11 cellular contexts compared by ENCODE assay signal in the genomic region with DNA sequence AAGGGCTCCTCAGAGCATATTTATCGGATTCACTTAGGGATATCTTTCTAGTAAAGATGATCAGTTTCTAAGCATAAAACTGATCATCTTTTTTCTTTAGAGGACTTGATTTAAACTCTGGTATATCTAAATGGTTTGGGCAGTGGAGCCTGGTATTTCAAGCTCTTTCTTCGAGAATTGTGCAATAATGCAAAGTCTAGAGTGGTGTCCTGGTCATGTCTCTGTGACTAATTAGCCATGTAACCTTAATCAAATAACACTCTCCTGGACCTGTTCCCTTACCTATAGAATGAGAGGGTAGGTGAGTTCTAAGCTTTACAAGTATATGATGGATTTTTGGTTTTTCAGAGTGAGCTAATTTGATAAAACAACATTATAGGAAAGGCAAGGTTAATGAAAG.
DNase-seq lines count a peak whose midpoint lies in the region; ATAC-seq, FAIRE-seq and TF ChIP-seq lines count a peak whose summit lies in the region.
"Had no signal": no experiment of that assay in that cellular context is flagged by ENCODE, and none has a peak within 500 bp of the region (broad histone marks: within the 10 kb centered on the region; RNA-seq: fewer than 3 reads in every experiment).

No MANE protein-coding gene starts in this region.

- no peak overlapping the region for H2AFZ ChIP-seq in HepG2 (ENCODE audit: low read length)

- peak; percentile 78 for ATAC-seq in HepG2
- ATAC-seq: CD8-positive, alpha-beta T cell had no signal

- H3K27me3 ChIP-seq in bronchial epithelial cell (ENCODE audit: control insufficient read depth, insufficient read depth, low read length) (no peaks in the 10 kb centered on the region), HepG2 (ENCODE audit: control insufficient read depth in 1 of 2, insufficient read depth in 2 of 2, low read length in 2 of 2) (no peaks in the 10 kb centered on the region)

- peaks cover 74% of the 10 kb centered on the region for H3K4me1 ChIP-seq in HepG2 (ENCODE audit: insufficient read depth, low read length)
- H3K4me1 ChIP-seq: HAP-1 had no signal

- TF ChIP-seq CTCF in bronchial epithelial cell (IDR thresholded peaks at IDR 0.05; ENCODE audit: insufficient read depth, low read length, severe bottlenecking) = no peak
- no peak for TF ChIP-seq CTCF in HepG2 (CRISPR knock-in tag; IDR thresholded peaks at IDR 0.05)

- no peak overlapping the region; the same call in 1 of the 2 replicates for H3K4me2 ChIP-seq in HepG2 (ENCODE audit: low read depth, low read length)

- POLR2A ChIA-PET in HepG2 (lab: Yijun Ruan, JAX) = interaction anchor here (1.3 kb wide), 1 partner anchor 96 kb away, joined by 5 read pairs; no protein-coding TSS in a partner anchor

- H3K36me3 ChIP-seq in bronchial epithelial cell (ENCODE audit: control insufficient read depth, insufficient read depth, low read length) = peaks cover 2% of the 10 kb centered on the region
- no peaks in the 10 kb centered on the region for H3K36me3 ChIP-seq in HepG2 (replicated peaks in 1 of 2; ENCODE audit: control insufficient read depth in 1 of 2, insufficient read depth in 2 of 2, low read length in 2 of 2)
- H3K36me3 ChIP-seq: HAP-1 had no signal

- TF ChIP-seq POLR2A in HepG2 (IDR thresholded peaks at IDR 0.05; ENCODE audit: insufficient read depth in 1 of 2, low read depth in 2 of 2, low read length in 2 of 2) = no peak

- no peaks in the 10 kb centered on the region for H3K9me3 ChIP-seq in HepG2 (ENCODE audit: low read length)
- H3K9me3 ChIP-seq: HAP-1 had no signal

- no peak overlapping the region for H3K9ac ChIP-seq in HepG2 (ENCODE audit: insufficient read depth, low read depth, low read length)

- H3K4me3 ChIP-seq in bronchial epithelial cell (ENCODE audit: low read depth, low read length) = no peak overlapping the region
- no peak overlapping the region for H3K4me3 ChIP-seq in HepG2 (replicated peaks in 1 of 3; ENCODE audit: insufficient read depth in 1 of 3, low read depth in 2 of 3, low read length in 3 of 3)
- H3K4me3 ChIP-seq: HAP-1 had no signal

- H3K27ac ChIP-seq in HepG2 (ENCODE audit: extremely low read length, insufficient read depth, low read length) = peak overlapping the region; percentile 47

- DNase-seq in bronchial epithelial cell (ENCODE audit: low read depth) = peak; percentile 8
- peak; percentile 66 for DNase-seq in HepG2 (ENCODE audit: low spot score)
- no peak for DNase-seq in NCI-H2196 (lab: John Stamatoyannopoulos, UW; ENCODE audit: unreplicated experiment)
- DNase-seq in activated CD4-positive, alpha-beta T cell treated with anti-CD3 and anti-CD28 coated beads for 1 hour = no peak
- no peak for DNase-seq in NCI-H1105 (lab: John Stamatoyannopoulos, UW)
- no peak for DNase-seq in NCI-H82 treated with DMSO at 0.1 percent for 48 hours (lab: John Stamatoyannopoulos, UW; ENCODE audit: unreplicated experiment)
- DNase-seq: CD8-positive, alpha-beta T cell; COR-L47 had no signal

- WGBS in HepG2 (ENCODE audit: low lambda C conversion rate) = 34% methylated on average over 2 of the region's 2 CpGs

- in situ Hi-C loops in HepG2 (cut with HindIII; ENCODE audit: extremely low pct_ligation_motif_present, low pct_unique_long_range_greater_than_20kb) = no loop called here

- H4K20me1 ChIP-seq in HepG2 (ENCODE audit: insufficient read depth, low read length) = no peaks in the 10 kb centered on the region

- no TSS peak for BruUV-seq in HepG2 (replicated peaks; lab: Mats Ljungman, UMichigan)

- intact Hi-C loops in HepG2 (cut with micrococcal nuclease; ENCODE audit: unreplicated experiment) = loop anchor here (5.0 kb wide), 1 partner anchor 96 kb away; no protein-coding TSS in a partner anchor

- CTCF ChIA-PET in HepG2 (lab: Yijun Ruan, JAX; ENCODE audit: low intra/inter-chr PET ratio, low total read pairs) = no interaction called here

- TF ChIP-seq EP300 in Ishikawa (IDR thresholded peaks at IDR 0.05; ENCODE audit: borderline replicate concordance) (no peak), HepG2 (IDR thresholded peaks at IDR 0.05; ENCODE audit: low read depth in 2 of 2, low read length in 2 of 2) (peak; percentile 16 to 51; a peak in 2 of 4 replicates), HepG2 (CRISPR knock-in tag; IDR thresholded peaks at IDR 0.05; ENCODE audit: borderline replicate concordance) (no peak)

- H3K79me2 ChIP-seq in HepG2 (ENCODE audit: insufficient read depth, low read length) = no peaks in the 10 kb centered on the region

- no peak for FAIRE-seq in bronchial epithelial cell (lab: Jason Lieb, UNC)
- FAIRE-seq in HepG2 (lab: Jason Lieb, UNC) = no peak
- FAIRE-seq: H1 had no signal

- no peak for TF ChIP-seq RAD21 in Ishikawa (IDR thresholded peaks at IDR 0.05; ENCODE audit: low read depth)
- 0 out of 2 replicates have a peak, but pooled peaks have one; percentile 40 for TF ChIP-seq RAD21 in HepG2 (CRISPR knock-in tag; IDR thresholded peaks at IDR 0.05)

TF ChIP-seq in Ishikawa, 13 proteins besides CTCF, POLR2A, EP300 and RAD21:
- TF ChIP-seq EGR1 (IDR thresholded peaks at IDR 0.05) = no peak
- 0 out of 2 replicates have a peak, but pooled peaks have one; percentile 14 for TF ChIP-seq CEBPB (IDR thresholded peaks at IDR 0.05)
- no peak for TF ChIP-seq CREB1 (IDR thresholded peaks at IDR 0.05; ENCODE audit: low read depth)
- no peak for TF ChIP-seq FOXM1 (IDR thresholded peaks at IDR 0.05; ENCODE audit: borderline replicate concordance, low read depth)
- no peak for TF ChIP-seq ZBTB7A (IDR thresholded peaks at IDR 0.05; ENCODE audit: low read depth)
- TF ChIP-seq TAF1 (IDR thresholded peaks at IDR 0.05; ENCODE audit: low read depth) = no peak

TF ChIP-seq in HepG2, 621 proteins besides CTCF, POLR2A, EP300 and RAD21 (continues in another document):
- peak; percentile 81 for TF ChIP-seq HNF4A (CRISPR knock-in tag; IDR thresholded peaks at IDR 0.05)
- TF ChIP-seq ZNF781 (CRISPR knock-in tag; IDR thresholded peaks at IDR 0.05; ENCODE audit: borderline replicate concordance, not compliant biosample characterization) = no peak
- TF ChIP-seq MTA3 (CRISPR knock-in tag; IDR thresholded peaks at IDR 0.05) = no peak
- no peak for TF ChIP-seq ZSCAN21 (CRISPR knock-in tag; IDR thresholded peaks at IDR 0.05; ENCODE audit: borderline replicate concordance)
- peak; percentile 48; the same call in 1 of the 2 replicates for TF ChIP-seq TBX2 (CRISPR knock-in tag; IDR thresholded peaks at IDR 0.05; ENCODE audit: borderline replicate concordance)
- TF ChIP-seq EHMT2 (IDR thresholded peaks at IDR 0.05; ENCODE audit: borderline replicate concordance, low read depth, low read length) = 0 out of 2 replicates have a peak, but pooled peaks have one; percentile 21
- TF ChIP-seq BRCA1 (CRISPR knock-in tag; IDR thresholded peaks at IDR 0.05) = no peak
- TF ChIP-seq, protein P1, sequence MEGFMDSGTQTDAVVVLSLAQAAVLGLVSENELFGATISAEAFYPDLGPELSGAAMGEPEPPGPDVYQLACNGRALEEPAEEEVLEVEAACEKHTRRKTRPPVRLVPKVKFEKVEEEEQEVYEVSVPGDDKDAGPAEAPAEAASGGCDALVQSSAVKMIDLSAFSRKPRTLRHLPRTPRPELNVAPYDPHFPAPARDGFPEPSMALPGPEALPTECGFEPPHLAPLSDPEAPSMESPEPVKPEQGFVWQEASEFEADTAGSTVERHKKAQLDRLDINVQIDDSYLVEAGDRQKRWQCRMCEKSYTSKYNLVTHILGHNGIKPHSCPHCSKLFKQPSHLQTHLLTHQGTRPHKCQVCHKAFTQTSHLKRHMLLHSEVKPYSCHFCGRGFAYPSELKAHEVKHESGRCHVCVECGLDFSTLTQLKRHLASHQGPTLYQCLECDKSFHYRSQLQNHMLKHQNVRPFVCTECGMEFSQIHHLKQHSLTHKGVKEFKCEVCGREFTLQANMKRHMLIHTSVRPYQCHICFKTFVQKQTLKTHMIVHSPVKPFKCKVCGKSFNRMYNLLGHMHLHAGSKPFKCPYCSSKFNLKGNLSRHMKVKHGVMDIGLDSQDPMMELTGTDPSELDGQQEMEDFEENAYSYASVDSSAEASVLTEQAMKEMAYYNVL (CRISPR knock-in tag; IDR thresholded peaks at IDR 0.05; ENCODE audit: borderline replicate concordance) = no peak
- no peak for TF ChIP-seq ZKSCAN5 (CRISPR knock-in tag; IDR thresholded peaks at IDR 0.05)

Comparison
In these comparisons a context has a peak if more than half of its experiments do, and no peak if none do; other contexts are left out.
1. DNase-seq: peak in bronchial epithelial cell (single experiment) and HepG2 (single experiment); none in NCI-H2196 (single experiment), activated CD4-positive, alpha-beta T cell treated with anti-CD3 and anti-CD28 coated beads for 1 hour (single experiment), NCI-H1105 (single experiment) and NCI-H82 treated with DMSO at 0.1 percent for 48 hours (single experiment).